8 cellular contexts compared by ENCODE assay signal in the genomic region with DNA sequence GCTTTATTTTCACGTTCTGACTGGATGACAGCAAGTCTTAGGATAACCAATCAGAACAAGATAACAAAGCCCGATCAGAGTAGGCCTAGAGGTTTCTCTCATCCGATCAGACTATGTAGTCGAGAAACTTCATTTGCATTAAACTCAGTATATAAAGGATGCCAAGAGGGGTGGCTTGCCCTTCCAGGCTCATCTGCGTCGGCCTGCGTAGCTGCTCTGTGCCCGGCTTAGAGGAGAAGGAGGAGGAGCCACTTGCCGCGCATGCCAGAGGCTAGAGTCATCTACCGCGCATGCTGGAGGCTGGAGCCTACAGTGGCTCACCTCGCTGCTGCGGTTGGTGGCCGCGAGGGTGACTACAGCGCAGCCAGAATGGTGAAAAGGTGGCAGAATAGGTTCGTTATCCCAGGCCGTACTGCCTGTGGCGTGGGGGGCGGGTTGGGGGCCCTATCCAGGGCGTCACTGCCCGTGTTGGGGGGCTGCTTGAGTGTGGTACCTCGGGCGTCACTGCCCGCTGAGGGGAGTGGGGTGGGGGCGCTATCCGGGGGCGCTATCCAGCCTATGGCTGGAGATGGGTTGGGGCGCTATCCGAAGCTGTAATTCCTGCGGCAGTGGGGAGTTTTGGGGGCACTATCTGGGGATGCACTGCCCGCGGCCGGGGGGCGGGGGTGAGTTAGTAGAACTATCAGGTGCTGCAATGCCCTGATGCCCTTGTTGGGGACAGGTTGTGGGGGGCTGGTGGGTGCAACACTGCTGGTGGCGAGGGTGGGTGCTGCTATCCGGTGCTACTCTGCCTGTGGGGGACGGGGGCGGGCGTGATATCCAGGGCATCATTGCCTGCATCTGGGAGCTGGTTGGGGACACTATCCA.
DNase-seq lines count a peak whose midpoint lies in the region; ATAC-seq and TF ChIP-seq lines count a peak whose summit lies in the region.

A gene (minus strand): TSS at position 218 of the 867 bp plus-strand sequence. CDS start 2,622 bp downstream, outside the sequence.

- in situ Hi-C loops in astrocyte of the spinal cord (cut with HindIII; ENCODE audit: low sequenced_read_pairs), result no loop called here

- peak in 1 of 2 donors; percentile 68 for ATAC-seq in stimulated activated naive B cell treated with anti-CD40 and anti-IgM and Interleukin-4, amounts not matched to agents 10 μg/mL and 1 μg/mL and 100 μg/mL, for 72 hours (replicated peaks)
- ATAC-seq in HG02571 (IDR thresholded peaks at IDR 0.05; ENCODE audit: unreplicated experiment), result no peak
- ATAC-seq in GM21576 (IDR thresholded peaks at IDR 0.05; ENCODE audit: unreplicated experiment), result no peak

- H3K27ac Mint-ChIP-seq in stimulated activated naive B cell treated with anti-CD40 and anti-IgM and Interleukin-4, amounts not matched to agents 10 μg/mL and 1 μg/mL and 100 μg/mL, for 72 hours, result peak within 1 kb of the TSS; percentile 67

- no peaks in the 10 kb centered on the region for H3K9me3 ChIP-seq in iPS-20b (ENCODE audit: insufficient read depth, low read depth, low read length)

- peaks cover 56% of the 10 kb centered on the region for H3K27me3 ChIP-seq in iPS-20b (ENCODE audit: insufficient read depth, low read length)

- H3K9ac ChIP-seq in iPS-20b (ENCODE audit: low read depth, low read length), result no peak within 1 kb of the TSS; the same call in 1 of the 2 replicates

- H3K36me3 ChIP-seq in iPS-20b (ENCODE audit: insufficient read depth, low read depth, low read length), result no peaks in the 10 kb centered on the region

- H3K27me3 Mint-ChIP-seq in stimulated activated naive B cell treated with anti-CD40 and anti-IgM and Interleukin-4, amounts not matched to agents 10 μg/mL and 1 μg/mL and 100 μg/mL, for 72 hours, result peaks cover 56 to 67% of the 10 kb centered on the region in 2 donors

- no peak for TF ChIP-seq CTCF in astrocyte of the spinal cord (IDR thresholded peaks at IDR 0.05; ENCODE audit: low read depth, low read length)

- peak within 1 kb of the TSS; percentile 43 to 68 for H3K4me3 Mint-ChIP-seq in stimulated activated naive B cell treated with anti-CD40 and anti-IgM and Interleukin-4, amounts not matched to agents 10 μg/mL and 1 μg/mL and 100 μg/mL, for 72 hours

- H3K9me3 Mint-ChIP-seq in stimulated activated naive B cell treated with anti-CD40 and anti-IgM and Interleukin-4, amounts not matched to agents 10 μg/mL and 1 μg/mL and 100 μg/mL, for 72 hours, result no peaks in the 10 kb centered on the region

- H3K4me3 ChIP-seq in astrocyte of the spinal cord (ENCODE audit: low read depth, low read length) (no peak within 1 kb of the TSS), iPS-20b (ENCODE audit: low read length) (peak within 1 kb of the TSS; percentile 73)

- DNase-seq in activated CD4-positive, alpha-beta T cell treated with anti-CD3 and anti-CD28 coated beads for 48 hours, result peak; percentile 62
- no peak for DNase-seq in activated CD4-positive, alpha-beta T cell treated with anti-CD3 and anti-CD28 coated beads for 1 hour
- DNase-seq in NCI-H526 treated with DMSO at 0.1 percent for 48 hours (lab: John Stamatoyannopoulos, UW) (peak; percentile 79), astrocyte of the spinal cord (ENCODE audit: low read depth, low spot score) (peak; percentile 15)
- no peak for DNase-seq in stimulated activated naive B cell treated with anti-CD40 and anti-IgM and Interleukin-4, amounts not matched to agents 10 μg/mL and 1 μg/mL and 100 μg/mL, for 72 hours

- H3K27ac ChIP-seq in iPS-20b (ENCODE audit: low read length), result no peak within 1 kb of the TSS

- no peaks in the 10 kb centered on the region for H3K36me3 Mint-ChIP-seq in stimulated activated naive B cell treated with anti-CD40 and anti-IgM and Interleukin-4, amounts not matched to agents 10 μg/mL and 1 μg/mL and 100 μg/mL, for 72 hours

- H3K4me1 ChIP-seq in iPS-20b (ENCODE audit: insufficient read depth, low read length), result peaks cover 4% of the 10 kb centered on the region; the same call in 1 of the 2 replicates

- peaks cover 14 to 23% of the 10 kb centered on the region in 2 donors for H3K4me1 Mint-ChIP-seq in stimulated activated naive B cell treated with anti-CD40 and anti-IgM and Interleukin-4, amounts not matched to agents 10 μg/mL and 1 μg/mL and 100 μg/mL, for 72 hours

Comparison
In these comparisons a context has a peak if more than half of its experiments do, and no peak if none do; other contexts are left out.
1. DNase-seq: peak in activated CD4-positive, alpha-beta T cell treated with anti-CD3 and anti-CD28 coated beads for 48 hours (single experiment), NCI-H526 treated with DMSO at 0.1 percent for 48 hours (single experiment) and astrocyte of the spinal cord (single experiment); none in activated CD4-positive, alpha-beta T cell treated with anti-CD3 and anti-CD28 coated beads for 1 hour (single experiment) and stimulated activated naive B cell treated with anti-CD40 and anti-IgM and Interleukin-4, amounts not matched to agents 10 μg/mL and 1 μg/mL and 100 μg/mL, for 72 hours (single experiment).